ENCODE assay signal across 8 cellular contexts in genomic region chr15:63121382-63122001, GRCh38. TPM values are rescaled to one million over a fixed set of nuclear protein-coding genes. Genes with fewer than 3 reads are reported as not detected.
DNase-seq lines count a peak whose midpoint lies in the region; ATAC-seq, FAIRE-seq and TF ChIP-seq lines count a peak whose summit lies in the region.

Gene LACTB (plus strand): TSS chr15:63121861. CDS start chr15:63121872, 11 bp downstream.

- DNase-seq in NCI-H2196 (lab: John Stamatoyannopoulos, UW; ENCODE audit: unreplicated experiment), result peak; percentile 74
- peak; percentile 85 for DNase-seq in WTC11 (ENCODE audit: low spot score)
- DNase-seq in mammary epithelial cell, result peak; percentile 85
- peak; percentile 93 for DNase-seq in small intestine

- H3K4me3 ChIP-seq in mammary epithelial cell (replicated peaks in 1 of 3; ENCODE audit: insufficient read depth in 1 of 3, low read depth in 2 of 3, low read length in 3 of 3), result peak within 1 kb of the TSS; percentile 81 to 99 (median 96)
- peak within 1 kb of the TSS; percentile 75 for H3K4me3 ChIP-seq in iPS-20b (ENCODE audit: low read length)
- H3K4me3 ChIP-seq in small intestine (ENCODE audit: low read depth in 1 of 2, low read length in 2 of 2), result peak within 1 kb of the TSS; percentile 89 to 90

- H3K79me2 ChIP-seq in mammary epithelial cell (ENCODE audit: insufficient read depth, low read length), result peaks cover 25% of the 10 kb centered on the region

- no peaks in the 10 kb centered on the region for H4K20me1 ChIP-seq in mammary epithelial cell (ENCODE audit: insufficient read depth, low read length)

- dilution Hi-C loops in mammary epithelial cell (cut with HindIII; ENCODE audit: low sequenced_read_pairs), result loop anchor here (5.0 kb wide), 2 partner anchors 56 to 79 kb away; partner anchors contain the start of gene TPM1

- peaks cover 14% of the 10 kb centered on the region for H3K9me3 Mint-ChIP-seq in WTC11

- POLR2A ChIA-PET in WTC11 (lab: Charles Lee), result no interaction called here

- H3K4me1 Mint-ChIP-seq in WTC11, result peaks cover 10% of the 10 kb centered on the region

- CTCF ChIA-PET in WTC11 (lab: Charles Lee), result no interaction called here
- CTCF ChIA-PET in mammary epithelial cell (lab: Charles Lee; ENCODE audit: low non-redundant PET), result no interaction called here

- FAIRE-seq in small intestine (lab: Jason Lieb, UNC), result no peak

- H3K4me1 ChIP-seq in mammary epithelial cell (ENCODE audit: insufficient read depth, low read length), result no peaks in the 10 kb centered on the region
- H3K4me1 ChIP-seq in iPS-20b (ENCODE audit: insufficient read depth, low read length), result no peaks in the 10 kb centered on the region; the same call in 1 of the 2 replicates
- peaks cover 0 to 3% of the 10 kb centered on the region in 2 donors for H3K4me1 ChIP-seq in small intestine (ENCODE audit: control insufficient read depth in 2 of 2, insufficient read depth in 1 of 2, low read depth in 1 of 2, low read length in 1 of 2)

- under 1% methylated on average over 17 of the region's 40 CpGs for WGBS in mammary epithelial cell (ENCODE audit: low coverage, missing lambda C conversion rate)
- 3 to 6% (median 4%) methylated on average over 26 to 40 of the region's 40 CpGs for WGBS in small intestine, 3 donors

- H3K27ac Mint-ChIP-seq in WTC11, result peak within 1 kb of the TSS; percentile 87

- H3K4me3 Mint-ChIP-seq in WTC11, result peak within 1 kb of the TSS; percentile 83

- BruUV-seq in mammary epithelial cell (replicated peaks; lab: Mats Ljungman, UMichigan), result no TSS peak

- ATAC-seq in GM18520 (IDR thresholded peaks at IDR 0.05; ENCODE audit: unreplicated experiment) (peak; percentile 33), HG03045 (IDR thresholded peaks at IDR 0.05; ENCODE audit: unreplicated experiment) (peak; percentile 86), WTC11 (peak; percentile 87)

- TF ChIP-seq CTCF in 22Rv1 (IDR thresholded peaks at IDR 0.05), result no peak
- no peak for TF ChIP-seq CTCF in WTC11 (IDR thresholded peaks at IDR 0.05)
- no peak for TF ChIP-seq CTCF in mammary epithelial cell (conservative IDR thresholded peaks at IDR 0.05 in 1 of 2, IDR thresholded peaks at IDR 0.05 in 1 of 2; ENCODE audit: extremely low read depth in 1 of 2, insufficient read depth in 1 of 2, low read depth in 1 of 2, low read length in 2 of 2)

- no peaks in the 10 kb centered on the region for H3K27me3 ChIP-seq in mammary epithelial cell (ENCODE audit: insufficient read depth, low read length)
- H3K27me3 ChIP-seq in iPS-20b (ENCODE audit: insufficient read depth, low read length), result no peaks in the 10 kb centered on the region
- no peaks in the 10 kb centered on the region for H3K27me3 ChIP-seq in small intestine (ENCODE audit: control insufficient read depth in 2 of 2, insufficient read depth in 2 of 2, low read length in 2 of 2)

- peak within 1 kb of the TSS; percentile 98 for H2AFZ ChIP-seq in mammary epithelial cell (ENCODE audit: low read depth, low read length)

- peak within 1 kb of the TSS; percentile 81 for H3K9ac ChIP-seq in mammary epithelial cell (ENCODE audit: insufficient read depth, low read length)
- H3K9ac ChIP-seq in iPS-20b (ENCODE audit: low read depth, low read length), result peak within 1 kb of the TSS; percentile 71; the same call in 1 of the 2 replicates

- in situ Hi-C loops in mammary epithelial cell (cut with MboI; ENCODE audit: low sequenced_read_pairs in 2 of 2), result no loop called here

- no peaks in the 10 kb centered on the region; the same call in 1 of the 2 replicates for H3K27me3 Mint-ChIP-seq in WTC11 (ENCODE audit: low read depth)

- peaks cover 8% of the 10 kb centered on the region for H3K36me3 Mint-ChIP-seq in WTC11

- peaks cover 3% of the 10 kb centered on the region for H3K36me3 ChIP-seq in mammary epithelial cell (ENCODE audit: insufficient read depth, low read length)
- H3K36me3 ChIP-seq in iPS-20b (ENCODE audit: insufficient read depth, low read depth, low read length), result no peaks in the 10 kb centered on the region
- peaks cover 0 to 3% of the 10 kb centered on the region in 2 donors for H3K36me3 ChIP-seq in small intestine (ENCODE audit: control insufficient read depth in 2 of 2, insufficient read depth in 2 of 2, low read length in 2 of 2)

- H3K9me3 ChIP-seq in mammary epithelial cell (replicated peaks; ENCODE audit: insufficient read depth, low read length) (peaks cover 10% of the 10 kb centered on the region), iPS-20b (ENCODE audit: insufficient read depth, low read depth, low read length) (peaks cover 6% of the 10 kb centered on the region; the same call in 1 of the 2 replicates), small intestine (ENCODE audit: control insufficient read depth, low read depth) (no peaks in the 10 kb centered on the region)

- H3K27ac ChIP-seq in 22Rv1 (peak within 1 kb of the TSS; percentile 82), mammary epithelial cell (ENCODE audit: insufficient read depth, low read depth, low read length) (peak within 1 kb of the TSS; percentile 70), iPS-20b (ENCODE audit: low read length) (no peak within 1 kb of the TSS), small intestine (ENCODE audit: low read depth in 1 of 2, low read length in 1 of 2) (peak within 1 kb of the TSS; percentile 95 to 97)

- peak within 1 kb of the TSS; percentile 87 for H3K4me2 ChIP-seq in mammary epithelial cell (ENCODE audit: insufficient read depth, low read depth, low read length)

- intact Hi-C loops in mammary epithelial cell (cut with micrococcal nuclease), result loop anchor here (1.0 to 2.0 kb wide), 2 partner anchors 24 to 35 kb away; partner anchors contain the start of gene RPS27L

TF ChIP-seq in WTC11, 78 proteins besides CTCF, POLR2A, EP300 and RAD21:
- TF ChIP-seq PRRX2 (CRISPR knock-in tag; IDR thresholded peaks at IDR 0.05), result no peak
- peak; percentile 34; the same call in 1 of the 2 replicates for TF ChIP-seq ZNF423 (CRISPR knock-in tag; IDR thresholded peaks at IDR 0.05)
- no peak for TF ChIP-seq E2F1 (CRISPR knock-in tag; IDR thresholded peaks at IDR 0.05)
- TF ChIP-seq TEAD1 (CRISPR knock-in tag; IDR thresholded peaks at IDR 0.05), result 0 out of 2 replicates have a peak, but pooled peaks have one; percentile 13
- 0 out of 2 replicates have a peak, but pooled peaks have one; percentile 29 for TF ChIP-seq ZNF232 (CRISPR knock-in tag; IDR thresholded peaks at IDR 0.05)
- 0 out of 2 replicates have a peak, but pooled peaks have one; percentile 36 for TF ChIP-seq E2F5 (CRISPR knock-in tag; IDR thresholded peaks at IDR 0.05)
- no peak for TF ChIP-seq FOXK1 (CRISPR knock-in tag; IDR thresholded peaks at IDR 0.05)
- peak; percentile 79 for TF ChIP-seq SP1 (CRISPR knock-in tag; conservative IDR thresholded peaks at IDR 0.05)

RNA-seq across cellular contexts. Expression of gene LACTB, which starts in this region (rescaled TPM):
- total RNA-seq in WTC11 (2021), result 14.9 to 17.2 TPM (median 14.9 TPM) in 3 replicates
- total RNA-seq in mammary epithelial cell, result 10 to 100 TPM; 17.3 to 23.0 TPM
- polyA plus RNA-seq in mammary epithelial cell, result 8.6 TPM
- polyA minus RNA-seq in mammary epithelial cell, result 17.0 TPM
- polyA plus RNA-seq in small intestine, result 10 to 100 TPM; 13.9 to 26.7 (median 26.2) TPM

Comparison
In these comparisons a context has a peak if more than half of its experiments do, and no peak if none do; other contexts are left out.
1. ATAC-seq: peak in every context shown above with its lines; median percentile 87 in WTC11; 86 in HG03045; 33 in GM18520.